In the genomic region with DNA sequence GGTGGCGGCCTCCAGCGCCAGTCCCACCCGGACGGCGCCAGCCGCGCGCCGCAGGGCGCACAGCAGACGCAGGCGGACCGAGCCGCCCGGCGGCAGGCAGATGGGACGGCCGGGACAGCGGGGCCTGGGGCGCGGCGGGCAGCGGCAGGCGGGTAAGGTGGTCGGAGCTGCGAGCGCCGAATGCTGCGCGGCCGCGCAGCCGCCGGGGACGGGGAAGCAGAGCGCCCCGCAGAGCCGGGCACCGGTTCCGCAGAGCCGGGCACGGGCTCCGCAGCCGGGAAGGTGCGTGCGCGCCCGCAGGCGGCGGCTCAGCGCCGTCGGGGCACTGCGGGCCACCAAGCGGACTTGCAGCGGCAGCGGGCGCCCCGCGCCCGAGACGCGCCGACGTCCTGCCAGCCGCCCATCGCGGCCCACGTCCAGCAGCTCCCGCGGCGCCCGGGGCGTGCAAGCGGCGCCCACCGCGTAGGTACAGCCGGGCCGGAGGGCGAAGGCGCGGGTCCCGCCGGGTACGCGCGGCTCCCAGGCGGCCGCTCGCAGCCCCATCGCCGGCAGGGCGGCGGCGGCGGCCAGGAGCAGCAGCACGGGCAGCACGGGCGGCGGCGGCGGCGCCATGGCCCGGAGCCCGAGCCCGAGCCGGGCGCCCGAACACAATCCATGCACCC, we compare ENCODE assay signal across 12 cellular contexts. TPM values are rescaled to one million over a fixed set of nuclear protein-coding genes. Genes with fewer than 3 reads are reported as not detected.
DNase-seq lines count a peak whose midpoint lies in the region; ATAC-seq and TF ChIP-seq lines count a peak whose summit lies in the region.
"Had no signal": no experiment of that assay in that cellular context is flagged by ENCODE, and none has a peak within 500 bp of the region (broad histone marks: within the 10 kb centered on the region; RNA-seq: fewer than 3 reads in every experiment).

No MANE protein-coding gene starts in this region.

- ATAC-seq in Right ventricle myocardium superior (ENCODE audit: poor library complexity) (no peak), left lung (no peak), omental fat pad (ENCODE audit: low FRiP score) (no peak)

- H3K4me3 ChIP-seq in left ventricle myocardium inferior (peak overlapping the region; percentile 70), breast epithelium (peak overlapping the region; percentile 44 to 87 (median 67)), left lung (peak overlapping the region; percentile 19 to 55)

- H3K4me3 Mint-ChIP-seq in HFFc6: no peak overlapping the region

- intact Hi-C loops in left ventricle myocardium inferior (cut with micrococcal nuclease) (no loop called here), Right ventricle myocardium superior (cut with DNase I) (loop anchor here (5.0 kb wide), 1 partner anchor 164 kb away; no protein-coding TSS in a partner anchor), breast epithelium (cut with DNase I; ENCODE audit: low total_unique reads) (loop anchor here (5.0 to 10.0 kb wide), 2 partner anchors 182 to 1029 kb away; no protein-coding TSS in a partner anchor), left lung (cut with DNase I) (no loop called here)

- H3K27me3 Mint-ChIP-seq in HFFc6 (ENCODE audit: insufficient read depth): peaks cover 1% of the 10 kb centered on the region

- no peak for TF ChIP-seq CTCF in left ventricle myocardium inferior (IDR thresholded peaks at IDR 0.05; ENCODE audit: borderline replicate concordance)
- no peak for TF ChIP-seq CTCF in breast epithelium (IDR thresholded peaks at IDR 0.05)
- no peak for TF ChIP-seq CTCF in left lung (IDR thresholded peaks at IDR 0.05)
- TF ChIP-seq CTCF in HFFc6 (IDR thresholded peaks at IDR 0.05): no peak
- no peak for TF ChIP-seq CTCF in GM13977 (IDR thresholded peaks at IDR 0.05; ENCODE audit: extremely low read depth, insufficient read depth, missing control alignments)
- TF ChIP-seq CTCF in omental fat pad (IDR thresholded peaks at IDR 0.05): no peak

- H3K4me1 Mint-ChIP-seq in HFFc6 (ENCODE audit: low read depth): peaks cover 15% of the 10 kb centered on the region

- peak overlapping the region; percentile 50 for H3K27ac ChIP-seq in left ventricle myocardium inferior (replicated peaks)
- peak overlapping the region in 1 of 2 donors; percentile 90 for H3K27ac ChIP-seq in breast epithelium
- no peak overlapping the region for H3K27ac ChIP-seq in left lung
- H3K27ac ChIP-seq: right lobe of liver had no signal

- TF ChIP-seq POLR2A in breast epithelium (IDR thresholded peaks at IDR 0.05): no peak

- DNase-seq in left ventricle myocardium inferior (peak; percentile 12), Right ventricle myocardium superior (no peak), breast epithelium (ENCODE audit: low spot score in 2 of 2) (no peak), left lung (peak in 1 of 2 donors; percentile 77), HFFc6 (no peak), GM13977 (ENCODE audit: low spot score) (no peak), omental fat pad (ENCODE audit: low spot score) (no peak), pons (ENCODE audit: low spot score) (no peak)
- DNase-seq: caudate nucleus, NCI-H1694, right lobe of liver, SIG-M5 had no signal

- no peaks in the 10 kb centered on the region; the same call in 1 of the 2 replicates for H3K9me3 Mint-ChIP-seq in HFFc6

- H3K4me1 ChIP-seq in left ventricle myocardium inferior: peaks cover 17% of the 10 kb centered on the region
- peaks cover 3 to 14% of the 10 kb centered on the region in 2 donors for H3K4me1 ChIP-seq in breast epithelium
- H3K4me1 ChIP-seq in left lung: peaks cover 0 to 21% of the 10 kb centered on the region in 2 donors

- H3K27me3 ChIP-seq in left ventricle myocardium inferior (ENCODE audit: low read depth) (peaks cover 65% of the 10 kb centered on the region), breast epithelium (no peaks in the 10 kb centered on the region), left lung (peaks cover 0 to 63% of the 10 kb centered on the region in 2 donors)

- H3K36me3 Mint-ChIP-seq in HFFc6 (ENCODE audit: low read depth): peaks cover 5% of the 10 kb centered on the region; the same call in 1 of the 2 replicates

- in situ Hi-C loops in GM13977 (cut with MboI; ENCODE audit: low pct_unique_long_range_greater_than_20kb, low sequenced_read_pairs, unreplicated experiment): no loop called here

- no peak overlapping the region for H3K27ac Mint-ChIP-seq in HFFc6

- no peaks in the 10 kb centered on the region for H3K36me3 ChIP-seq in left ventricle myocardium inferior
- H3K36me3 ChIP-seq in breast epithelium: no peaks in the 10 kb centered on the region
- peaks cover 0 to 4% of the 10 kb centered on the region in 2 donors for H3K36me3 ChIP-seq in left lung
- H3K36me3 ChIP-seq: right lobe of liver had no signal

- H3K9me3 ChIP-seq in left ventricle myocardium inferior (replicated peaks) (no peaks in the 10 kb centered on the region), breast epithelium (no peaks in the 10 kb centered on the region), left lung (no peaks in the 10 kb centered on the region)
- H3K9me3 ChIP-seq: right lobe of liver had no signal

RNA-seq across cellular contexts. Expression of a gene that starts 0.7 kb away (rescaled TPM):
- total RNA-seq in left ventricle myocardium inferior (8.9 TPM), Right ventricle myocardium superior (7.6 TPM), breast epithelium (10 to 100 TPM in 2 of 3 donors, under 1 TPM in 1; 0.96 to 36.7 (median 21.2) TPM), left lung (10 to 100 TPM; 36.3 to 59.8 TPM), omental fat pad (1 to 10 TPM; 1.3 to 5.9 (median 2.7) TPM)
- 1 to 10 TPM; 4.7 to 8.2 (median 6.5) TPM for total RNA-seq in HFFc6 (2021; fragmentation: NEBNext Ultra II Directional; extraction: Animal tissue kit (Norgen Biotek cat#: 25700))

Comparison
In these comparisons a context has a peak if more than half of its experiments do, and no peak if none do; other contexts are left out.
1. intact Hi-C loops: an anchor here in Right ventricle myocardium superior (5.0 kb wide) and breast epithelium (5.0 to 10.0 kb wide); none called in left ventricle myocardium inferior and left lung.